In the genomic region with DNA sequence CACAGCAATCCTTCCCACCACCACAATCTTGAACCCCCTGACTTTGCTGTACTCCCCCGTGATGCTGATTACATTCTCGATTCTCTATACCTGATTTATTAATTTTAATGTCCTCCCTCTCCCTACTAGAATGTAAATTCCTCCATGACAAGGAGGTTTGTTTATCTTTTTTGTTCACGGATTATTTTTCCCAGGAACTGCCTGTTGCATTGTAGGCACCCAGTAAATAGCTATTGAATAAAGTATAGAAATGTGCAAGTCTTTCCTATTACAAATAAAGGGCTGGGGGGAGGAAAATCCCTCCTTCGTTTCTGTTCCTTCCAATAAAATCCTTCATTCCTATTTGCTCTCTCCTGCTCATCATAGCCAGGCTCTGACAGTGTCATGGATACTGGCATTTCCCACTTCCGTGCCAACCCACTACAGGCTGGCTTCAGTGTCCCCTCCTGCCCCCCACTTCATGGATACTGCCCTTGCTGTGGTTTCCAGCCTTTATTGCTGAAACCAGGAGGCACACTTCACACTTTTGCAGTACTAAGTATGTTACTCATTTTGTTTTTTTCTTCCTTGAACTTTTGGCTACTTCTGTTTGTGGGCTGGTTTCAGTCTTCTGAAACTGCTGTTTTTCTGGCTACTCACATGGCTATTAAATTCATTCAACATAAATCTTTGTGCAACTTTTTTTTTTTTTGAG, we compare ENCODE assay signal across 9 cellular contexts. TPM values are rescaled to one million over a fixed set of nuclear protein-coding genes. Genes with fewer than 3 reads are reported as not detected.
A peak's percentile ranks its signal among the peaks of the same experiment; 100 is the strongest.
DNase-seq lines count a peak whose midpoint lies in the region; ATAC-seq and TF ChIP-seq lines count a peak whose summit lies in the region.
"Had no signal": no experiment of that assay in that cellular context is flagged by ENCODE, and none has a peak within 500 bp of the region (broad histone marks: within the 10 kb centered on the region; RNA-seq: fewer than 3 reads in every experiment).

No MANE protein-coding gene starts in this region.

- H3K36me3 Mint-ChIP-seq in chondrocyte (ENCODE audit: low read depth) (no peaks in the 10 kb centered on the region), mesothelial cell of epicardium (no peaks in the 10 kb centered on the region)

- no peak for TF ChIP-seq POLR2A in breast epithelium (IDR thresholded peaks at IDR 0.05)
- no peak for TF ChIP-seq POLR2A in uterus (IDR thresholded peaks at IDR 0.05)

- no peak overlapping the region for H3K4me3 Mint-ChIP-seq in chondrocyte (ENCODE audit: unreplicated experiment)
- no peak overlapping the region for H3K4me3 Mint-ChIP-seq in mesothelial cell of epicardium

- peaks cover 93% of the 10 kb centered on the region for H3K79me2 ChIP-seq in mammary epithelial cell (ENCODE audit: insufficient read depth, low read length)

- peak; percentile 34 for DNase-seq in mammary epithelial cell
- DNase-seq in breast epithelium (ENCODE audit: low spot score in 2 of 2): no peak
- DNase-seq in chondrocyte (ENCODE audit: low spot score): no peak
- no peak for DNase-seq in mesothelial cell of epicardium (ENCODE audit: low spot score in 2 of 2, unreplicated experiment in 2 of 2)
- DNase-seq in uterus: no peak
- no peak for DNase-seq in RPMI8226
- no peak for DNase-seq in NCI-H69 (lab: John Stamatoyannopoulos, UW)
- DNase-seq: Peyer's patch had no signal

- H3K27ac Mint-ChIP-seq in chondrocyte (ENCODE audit: unreplicated experiment) (peak overlapping the region; percentile 43), mesothelial cell of epicardium (peak overlapping the region; percentile 78)

- intact Hi-C loops in mammary epithelial cell (cut with micrococcal nuclease) (no loop called here), breast epithelium (cut with DNase I; ENCODE audit: low total_unique reads) (no loop called here), uterus (cut with DNase I; ENCODE audit: low total_unique reads) (no loop called here)

- H2AFZ ChIP-seq in mammary epithelial cell (ENCODE audit: low read depth, low read length): no peak overlapping the region

- 73% methylated on average over 5 of the region's 5 CpGs for WGBS in mammary epithelial cell (ENCODE audit: low coverage, missing lambda C conversion rate)

- CTCF ChIA-PET in mammary epithelial cell (lab: Charles Lee; ENCODE audit: low non-redundant PET): no interaction called here

- H3K27ac ChIP-seq in mammary epithelial cell (ENCODE audit: insufficient read depth, low read depth, low read length) (no peak overlapping the region), breast epithelium (peak overlapping the region in 1 of 2 donors; percentile 4), uterus (peak overlapping the region; percentile 33 to 67)
- H3K27ac ChIP-seq: Peyer's patch had no signal

- TF ChIP-seq CTCF in mammary epithelial cell (conservative IDR thresholded peaks at IDR 0.05 in 1 of 2, IDR thresholded peaks at IDR 0.05 in 1 of 2; ENCODE audit: extremely low read depth in 1 of 2, insufficient read depth in 1 of 2, low read depth in 1 of 2, low read length in 2 of 2) (no peak), breast epithelium (IDR thresholded peaks at IDR 0.05) (no peak), chondrocyte (IDR thresholded peaks at IDR 0.05) (no peak), mesothelial cell of epicardium (IDR thresholded peaks at IDR 0.05; ENCODE audit: unreplicated experiment) (no peak), uterus (IDR thresholded peaks at IDR 0.05) (no peak)

- no peaks in the 10 kb centered on the region for H3K9me3 Mint-ChIP-seq in chondrocyte (ENCODE audit: low read depth)
- H3K9me3 Mint-ChIP-seq in mesothelial cell of epicardium: no peaks in the 10 kb centered on the region

- ATAC-seq in GM19023 (IDR thresholded peaks at IDR 0.05; ENCODE audit: unreplicated experiment): no peak

- H3K4me3 ChIP-seq in mammary epithelial cell (replicated peaks in 1 of 3; ENCODE audit: insufficient read depth in 1 of 3, low read depth in 2 of 3, low read length in 3 of 3): no peak overlapping the region
- H3K4me3 ChIP-seq in breast epithelium: no peak overlapping the region
- no peak overlapping the region for H3K4me3 ChIP-seq in uterus
- H3K4me3 ChIP-seq: Peyer's patch had no signal

- no peak overlapping the region for H3K4me2 ChIP-seq in mammary epithelial cell (ENCODE audit: insufficient read depth, low read depth, low read length)

- H3K27me3 ChIP-seq in mammary epithelial cell (ENCODE audit: insufficient read depth, low read length): no peaks in the 10 kb centered on the region
- no peaks in the 10 kb centered on the region for H3K27me3 ChIP-seq in breast epithelium
- no peaks in the 10 kb centered on the region for H3K27me3 ChIP-seq in uterus
- H3K27me3 ChIP-seq: Peyer's patch had no signal

- H3K36me3 ChIP-seq in mammary epithelial cell (ENCODE audit: insufficient read depth, low read length) (no peaks in the 10 kb centered on the region), breast epithelium (no peaks in the 10 kb centered on the region), uterus (no peaks in the 10 kb centered on the region)
- H3K36me3 ChIP-seq: Peyer's patch had no signal

- H3K9me3 ChIP-seq in mammary epithelial cell (replicated peaks; ENCODE audit: insufficient read depth, low read length): no peaks in the 10 kb centered on the region
- H3K9me3 ChIP-seq in breast epithelium: no peaks in the 10 kb centered on the region
- H3K9me3 ChIP-seq in uterus: no peaks in the 10 kb centered on the region
- H3K9me3 ChIP-seq: Peyer's patch had no signal

- no peak overlapping the region for H3K9ac ChIP-seq in mammary epithelial cell (ENCODE audit: insufficient read depth, low read length)

- H3K4me1 Mint-ChIP-seq in chondrocyte (ENCODE audit: low read depth) (peaks cover 56% of the 10 kb centered on the region), mesothelial cell of epicardium (peaks cover 30% of the 10 kb centered on the region)

- in situ Hi-C loops in mammary epithelial cell (cut with MboI; ENCODE audit: low sequenced_read_pairs in 2 of 2): no loop called here

- H3K4me1 ChIP-seq in mammary epithelial cell (ENCODE audit: insufficient read depth, low read length) (peaks cover 4% of the 10 kb centered on the region), breast epithelium (peaks cover 0 to 9% of the 10 kb centered on the region in 2 donors), uterus (peaks cover 0 to 14% of the 10 kb centered on the region in 2 donors)

- H3K27me3 Mint-ChIP-seq in chondrocyte (ENCODE audit: low read depth) (no peaks in the 10 kb centered on the region), mesothelial cell of epicardium (ENCODE audit: low read depth) (no peaks in the 10 kb centered on the region)

- no TSS peak for BruUV-seq in mammary epithelial cell (replicated peaks; lab: Mats Ljungman, UMichigan)

- no peaks in the 10 kb centered on the region for H4K20me1 ChIP-seq in mammary epithelial cell (ENCODE audit: insufficient read depth, low read length)

- dilution Hi-C loops in mammary epithelial cell (cut with HindIII; ENCODE audit: low sequenced_read_pairs): no loop called here

RNA-seq across cellular contexts. Expression of a gene that starts 7.5 kb away (rescaled TPM):
- 10 to 100 TPM; 24.7 to 36.2 TPM for total RNA-seq in mammary epithelial cell
- polyA plus RNA-seq in mammary epithelial cell: 13.3 TPM
- polyA minus RNA-seq in mammary epithelial cell: 36.9 TPM
- 10 to 100 TPM; 42.6 to 45.7 (median 43.5) TPM for total RNA-seq in breast epithelium
- total RNA-seq in chondrocyte: 48.8 to 49.4 TPM (median 48.9 TPM) in 3 replicates
- 65.7 to 67.7 TPM (median 66.1 TPM) in 3 replicates for total RNA-seq in mesothelial cell of epicardium
- total RNA-seq in uterus: 10 to 100 TPM; 26.4 to 89.6 (median 45.1) TPM
